ENCODE assay signal across 34 cellular contexts in genomic region chr18:73812423-73812822, GRCh38.
"Had no signal": no experiment of that assay in that cellular context is flagged by ENCODE, and none has a peak within 500 bp of the region (broad histone marks: within the 10 kb centered on the region; RNA-seq: fewer than 3 reads in every experiment).

No MANE protein-coding gene starts in this region.

- H3K36me3 ChIP-seq: adrenal gland, brain microvascular endothelial cell, breast epithelium had no signal

- H3K4me3 Mint-ChIP-seq: activated CD4-positive, alpha-beta memory T cell treated with anti-CD3 and anti-CD28 coated beads, Interleukin-2, amount 10 ng/mL, durations not matched to agents 7 days and 5 days; activated CD4-positive, alpha-beta T cell treated with anti-CD3 and anti-CD28 coated beads for 36 hours; activated CD4-positive, alpha-beta T cell treated with anti-CD3 and anti-CD28 coated beads, Interleukin-2, amount 10 ng/mL, durations not matched to agents 7 days and 5 days; activated CD8-positive, alpha-beta memory T cell treated with anti-CD3 and anti-CD28 coated beads, Interleukin-2, amount 10 ng/mL, durations not matched to agents 7 days and 5 days; activated CD8-positive, alpha-beta T cell treated with anti-CD3 and anti-CD28 coated beads, Interleukin-2, amount 10 ng/mL, durations not matched to agents 7 days and 5 days; activated naive CD4-positive, alpha-beta T cell treated with anti-CD3 and anti-CD28 coated beads for 36 hours; activated naive CD4-positive, alpha-beta T cell treated with anti-CD3 and anti-CD28 coated beads, Interleukin-2, amount 50 U/mL, for 24 hours; activated naive CD8-positive, alpha-beta T cell treated with anti-CD3 and anti-CD28 coated beads for 36 hours; activated T-cell treated with anti-CD3 and anti-CD28 coated beads, Interleukin-2, amount 50 U/mL, for 24 hours; T-helper 1 cell treated with Interleukin-12 subunit alpha and Interleukin-12 subunit beta and Interleukin-4 antibody, amounts not matched to agents 30 μg/mL and 1 μg/mL, for 36 hours; T-helper 2 cell treated with Interferon-gamma antibody and Interleukin-4, amounts not matched to agents 5 μg/mL and 100 μg/mL, for 36 hours had no signal

- H3K27ac ChIP-seq: adrenal gland, body of pancreas, brain microvascular endothelial cell, breast epithelium, VCaP had no signal

- H3K4me3 ChIP-seq: adrenal gland, body of pancreas, breast epithelium had no signal

- H3K27me3 Mint-ChIP-seq: activated CD4-positive, alpha-beta memory T cell treated with anti-CD3 and anti-CD28 coated beads, Interleukin-2, amount 10 ng/mL, durations not matched to agents 7 days and 5 days; activated CD4-positive, alpha-beta T cell treated with anti-CD3 and anti-CD28 coated beads for 36 hours; activated CD4-positive, alpha-beta T cell treated with anti-CD3 and anti-CD28 coated beads, Interleukin-2, amount 10 ng/mL, durations not matched to agents 7 days and 5 days; activated CD8-positive, alpha-beta memory T cell treated with anti-CD3 and anti-CD28 coated beads, Interleukin-2, amount 10 ng/mL, durations not matched to agents 7 days and 5 days had no signal

- H3K4me1 Mint-ChIP-seq: activated CD4-positive, alpha-beta memory T cell treated with anti-CD3 and anti-CD28 coated beads, Interleukin-2, amount 10 ng/mL, durations not matched to agents 7 days and 5 days; activated CD4-positive, alpha-beta T cell treated with anti-CD3 and anti-CD28 coated beads for 36 hours; activated CD4-positive, alpha-beta T cell treated with anti-CD3 and anti-CD28 coated beads, Interleukin-2, amount 10 ng/mL, durations not matched to agents 7 days and 5 days; activated CD8-positive, alpha-beta memory T cell treated with anti-CD3 and anti-CD28 coated beads, Interleukin-2, amount 10 ng/mL, durations not matched to agents 7 days and 5 days; activated naive CD4-positive, alpha-beta T cell treated with anti-CD3 and anti-CD28 coated beads, Interleukin-2, amount 50 U/mL, for 24 hours; activated naive CD8-positive, alpha-beta T cell treated with anti-CD3 and anti-CD28 coated beads for 36 hours had no signal

- H3K9me3 ChIP-seq: adrenal gland, body of pancreas, breast epithelium had no signal

- H3K9me3 Mint-ChIP-seq: activated CD4-positive, alpha-beta memory T cell treated with anti-CD3 and anti-CD28 coated beads, Interleukin-2, amount 10 ng/mL, durations not matched to agents 7 days and 5 days; activated CD4-positive, alpha-beta T cell treated with anti-CD3 and anti-CD28 coated beads, Interleukin-2, amount 10 ng/mL, durations not matched to agents 7 days and 5 days; activated naive CD4-positive, alpha-beta T cell treated with anti-CD3 and anti-CD28 coated beads for 36 hours; activated naive CD8-positive, alpha-beta T cell treated with anti-CD3 and anti-CD28 coated beads for 36 hours; activated T-helper 2 cell treated with anti-CD3 and anti-CD28 coated beads, Interferon-gamma antibody, Interleukin-2, Interleukin-4, amounts not matched to agents 10 μg/mL and 5 μg/mL and 100 μg/mL, durations not matched to agents 14 hours and 24 hours and 36 hours; T-helper 1 cell treated with Interleukin-12 subunit alpha and Interleukin-12 subunit beta and Interleukin-4 antibody, amounts not matched to agents 30 μg/mL and 1 μg/mL, for 36 hours; T-helper 2 cell treated with Interferon-gamma antibody and Interleukin-4, amounts not matched to agents 5 μg/mL and 100 μg/mL, for 36 hours had no signal

- H3K27me3 ChIP-seq: adrenal gland, body of pancreas, brain microvascular endothelial cell, breast epithelium had no signal

- ATAC-seq: activated CD4-positive, alpha-beta T cell treated with anti-CD3 and anti-CD28 coated beads for 36 hours; activated CD4-positive, CD25-positive, alpha-beta regulatory T cell treated with anti-CD3 and anti-CD28 coated beads, Interleukin-2, amount 50 U/mL, for 24 hours; activated CD8-positive, alpha-beta memory T cell treated with anti-CD3 and anti-CD28 coated beads, Interleukin-2, amount 10 ng/mL, durations not matched to agents 7 days and 5 days; activated CD8-positive, alpha-beta T cell treated with anti-CD3 and anti-CD28 coated beads, Interleukin-2, amount 10 ng/mL, durations not matched to agents 7 days and 5 days; body of pancreas had no signal

- H3K27ac Mint-ChIP-seq: activated CD4-positive, alpha-beta memory T cell treated with anti-CD3 and anti-CD28 coated beads, Interleukin-2, amount 10 ng/mL, durations not matched to agents 7 days and 5 days; activated CD4-positive, alpha-beta T cell treated with anti-CD3 and anti-CD28 coated beads for 36 hours; activated CD4-positive, alpha-beta T cell treated with anti-CD3 and anti-CD28 coated beads, Interleukin-2, amount 10 ng/mL, durations not matched to agents 7 days and 5 days; activated CD8-positive, alpha-beta memory T cell treated with anti-CD3 and anti-CD28 coated beads, Interleukin-2, amount 10 ng/mL, durations not matched to agents 7 days and 5 days; activated CD8-positive, alpha-beta T cell treated with anti-CD3 and anti-CD28 coated beads, Interleukin-2, amount 10 ng/mL, durations not matched to agents 7 days and 5 days; activated naive CD4-positive, alpha-beta T cell treated with anti-CD3 and anti-CD28 coated beads for 36 hours; activated naive CD4-positive, alpha-beta T cell treated with anti-CD3 and anti-CD28 coated beads, Interleukin-2, amount 50 U/mL, for 24 hours; activated naive CD8-positive, alpha-beta T cell treated with anti-CD3 and anti-CD28 coated beads for 36 hours; activated T-cell treated with anti-CD3 and anti-CD28 coated beads, Interleukin-2, amount 50 U/mL, for 24 hours; activated T-helper 2 cell treated with anti-CD3 and anti-CD28 coated beads, Interferon-gamma antibody, Interleukin-2, Interleukin-4, amounts not matched to agents 10 μg/mL and 5 μg/mL and 100 μg/mL, durations not matched to agents 14 hours and 24 hours and 36 hours; T-helper 1 cell treated with Interleukin-12 subunit alpha and Interleukin-12 subunit beta and Interleukin-4 antibody, amounts not matched to agents 30 μg/mL and 1 μg/mL, for 36 hours; T-helper 2 cell treated with Interferon-gamma antibody and Interleukin-4, amounts not matched to agents 5 μg/mL and 100 μg/mL, for 36 hours had no signal

- H3K36me3 Mint-ChIP-seq: activated CD8-positive, alpha-beta memory T cell treated with anti-CD3 and anti-CD28 coated beads, Interleukin-2, amount 10 ng/mL, durations not matched to agents 7 days and 5 days; activated naive CD8-positive, alpha-beta T cell treated with anti-CD3 and anti-CD28 coated beads for 36 hours had no signal

- H3K4me1 ChIP-seq: adrenal gland, body of pancreas, breast epithelium had no signal

- DNase-seq: activated CD4-positive, alpha-beta memory T cell treated with anti-CD3 and anti-CD28 coated beads, Interleukin-2, amount 10 ng/mL, durations not matched to agents 7 days and 5 days; activated CD4-positive, alpha-beta T cell treated with anti-CD3 and anti-CD28 coated beads for 1 hour; activated CD4-positive, alpha-beta T cell treated with anti-CD3 and anti-CD28 coated beads for 36 hours; activated CD4-positive, alpha-beta T cell treated with anti-CD3 and anti-CD28 coated beads for 48 hours; activated CD4-positive, alpha-beta T cell treated with anti-CD3 and anti-CD28 coated beads, Interleukin-2, amount 10 ng/mL, durations not matched to agents 7 days and 5 days; activated CD4-positive, alpha-beta T cell treated with anti-CD3 and anti-CD28 coated beads, Interleukin-2, amount 50 U/mL, for 48 hours; activated CD4-positive, CD25-positive, alpha-beta regulatory T cell; activated CD8-positive, alpha-beta memory T cell treated with anti-CD3 and anti-CD28 coated beads for 24 hours; activated CD8-positive, alpha-beta memory T cell treated with anti-CD3 and anti-CD28 coated beads, Interleukin-2, amount 10 ng/mL, durations not matched to agents 7 days and 5 days; activated CD8-positive, alpha-beta memory T cell treated with anti-CD3 and anti-CD28 coated beads, Interleukin-2, amount 50 U/mL, for 48 hours; activated CD8-positive, alpha-beta T cell treated with anti-CD3 and anti-CD28 coated beads, Interleukin-2, amount 10 ng/mL, durations not matched to agents 7 days and 5 days; activated effector memory CD4-positive, alpha-beta T cell treated with Interleukin-2 at 50 U/mL for 16 hours; activated gamma-delta T cell treated with Interleukin-2 at 50 U/mL for 16 hours; activated naive CD4-positive, alpha-beta T cell; activated naive CD4-positive, alpha-beta T cell treated with anti-CD3 and anti-CD28 coated beads for 36 hours; activated naive CD8-positive, alpha-beta T cell treated with anti-CD3 and anti-CD28 coated beads for 36 hours; activated T-cell treated with anti-CD3 and anti-CD28 coated beads, Interleukin-2, amount 50 U/mL, for 24 hours; activated T-cell treated with anti-CD3 and anti-CD28 coated beads, Interleukin-2, amount 50 U/mL, for 48 hours; adrenal gland; amniotic stem cell; aorta; body of pancreas; brain microvascular endothelial cell; central memory CD4-positive, alpha-beta T cell; T-helper 1 cell; T-helper 2 cell; T-helper 9 cell had no signal
